ENCODE assay signal across 24 cellular contexts in genomic region chr4:167380964-167381363, GRCh38.
DNase-seq lines count a peak whose midpoint lies in the region; ATAC-seq, FAIRE-seq and TF ChIP-seq lines count a peak whose summit lies in the region.
"Had no signal": no experiment of that assay in that cellular context is flagged by ENCODE, and none has a peak within 500 bp of the region (broad histone marks: within the 10 kb centered on the region; RNA-seq: fewer than 3 reads in every experiment).

No MANE protein-coding gene starts in this region.

- no peak for DNase-seq in bronchial epithelial cell (ENCODE audit: low read depth)
- DNase-seq in activated T-cell treated with anti-CD3 and anti-CD28 coated beads, Interleukin-2, amount 50 U/mL, for 1 hour = no peak
- no peak for DNase-seq in activated CD4-positive, CD25-positive, alpha-beta regulatory T cell (lab: John Stamatoyannopoulos, UW)
- DNase-seq in effector CD4-positive, alpha-beta T cell = no peak
- DNase-seq: ACHN; BE2C; C1 segment of cervical spinal cord; CD4-positive, CD25-positive, alpha-beta regulatory T cell; CD8-positive, alpha-beta memory T cell; COR-L47; DMS 273 treated with DMSO at 0.1 percent for 48 hours; DMS53; DND-41; EL; GOT3; H9; IMR-90 had no signal

- no peaks in the 10 kb centered on the region for H3K36me3 ChIP-seq in bronchial epithelial cell (ENCODE audit: control insufficient read depth, insufficient read depth, low read length)
- H3K36me3 ChIP-seq: BE2C had no signal

- FAIRE-seq in bronchial epithelial cell (lab: Jason Lieb, UNC) = peak; percentile 13
- FAIRE-seq: A204.1, G401.6, GM19239, HTR-8/SVneo, K562 had no signal

- H3K27me3 ChIP-seq in bronchial epithelial cell (ENCODE audit: control insufficient read depth, insufficient read depth, low read length) = no peaks in the 10 kb centered on the region
- H3K27me3 ChIP-seq: BE2C had no signal

- no peak overlapping the region for H3K4me3 ChIP-seq in bronchial epithelial cell (ENCODE audit: low read depth, low read length)
- H3K4me3 ChIP-seq: K562 had no signal

- TF ChIP-seq CTCF in bronchial epithelial cell (IDR thresholded peaks at IDR 0.05; ENCODE audit: insufficient read depth, low read length, severe bottlenecking) = no peak

- peak; percentile 42 for ATAC-seq in GM19351 (IDR thresholded peaks at IDR 0.05; ENCODE audit: unreplicated experiment)
- ATAC-seq in HG03432 (IDR thresholded peaks at IDR 0.05; ENCODE audit: unreplicated experiment) = peak; percentile 59
- ATAC-seq: K562 had no signal
